In genomic region chr18:32470713-32471633, GRCh38 we compare ENCODE assay signal across 1 cellular context.
TF ChIP-seq lines count a peak whose summit lies in the region.

GAREM1 (minus strand) TSS chr18:32470882; CDS start chr18:32470428, 454 bp downstream.

TF ChIP-seq in HepG2, 621 proteins besides CTCF, POLR2A, EP300 and RAD21 (continued from another document and continues in another):
- peak; percentile 59; the same call in 1 of the 2 replicates for TF ChIP-seq ARID5B (CRISPR knock-in tag; IDR thresholded peaks at IDR 0.05)
- no peak for TF ChIP-seq ZNF513 (CRISPR knock-in tag; conservative IDR thresholded peaks at IDR 0.05)
- no peak for TF ChIP-seq DR1 (CRISPR knock-in tag; IDR thresholded peaks at IDR 0.05)
- TF ChIP-seq TFDP2 (CRISPR knock-in tag; IDR thresholded peaks at IDR 0.05) = peak; percentile 54; the same call in 1 of the 2 replicates
- TF ChIP-seq ATF1 (CRISPR knock-in tag; IDR thresholded peaks at IDR 0.05) = no peak
- 0 out of 2 replicates have a peak, but pooled peaks have one; percentile 7 for TF ChIP-seq THAP11 (CRISPR knock-in tag; IDR thresholded peaks at IDR 0.05)
- peak; percentile 6; the same call in 1 of the 2 replicates for TF ChIP-seq ZNF788 (CRISPR knock-in tag; IDR thresholded peaks at IDR 0.05; ENCODE audit: borderline replicate concordance)
- peak; percentile 79 for TF ChIP-seq POLR2AphosphoS5 (IDR thresholded peaks at IDR 0.05; ENCODE audit: low read depth, low read length)
- TF ChIP-seq ZNF44 (CRISPR knock-in tag; IDR thresholded peaks at IDR 0.05) = 0 out of 2 replicates have a peak, but pooled peaks have one; percentile 44
- no peak for TF ChIP-seq ZNF382 (CRISPR knock-in tag; IDR thresholded peaks at IDR 0.05; ENCODE audit: borderline replicate concordance)
- no peak for TF ChIP-seq ARNTL (CRISPR knock-in tag; IDR thresholded peaks at IDR 0.05)
- TF ChIP-seq MTF2 (CRISPR knock-in tag; IDR thresholded peaks at IDR 0.05; ENCODE audit: borderline replicate concordance) = no peak
- TF ChIP-seq ZNF580 (CRISPR knock-in tag; IDR thresholded peaks at IDR 0.05; ENCODE audit: borderline replicate concordance, low read depth) = peak; percentile 11; the same call in 1 of the 2 replicates
- TF ChIP-seq REPIN1 (CRISPR knock-in tag; IDR thresholded peaks at IDR 0.05; ENCODE audit: borderline replicate concordance, low read depth) = no peak
- TF ChIP-seq ZNF816 (CRISPR knock-in tag; IDR thresholded peaks at IDR 0.05; ENCODE audit: borderline replicate concordance) = peak; percentile 91; the same call in 1 of the 2 replicates
- TF ChIP-seq ZFP91 (CRISPR knock-in tag; IDR thresholded peaks at IDR 0.05; ENCODE audit: borderline replicate concordance) = peak; percentile 60; the same call in 1 of the 2 replicates
- TF ChIP-seq ZNF354B (CRISPR knock-in tag; IDR thresholded peaks at IDR 0.05) = no peak
- TF ChIP-seq PLRG1 (conservative IDR thresholded peaks at IDR 0.05) = no peak
- peak; percentile 48; the same call in 1 of the 2 replicates for TF ChIP-seq ZNF761 (CRISPR knock-in tag; conservative IDR thresholded peaks at IDR 0.05)
- TF ChIP-seq ZFY (CRISPR knock-in tag; IDR thresholded peaks at IDR 0.05) = peak; percentile 55
- TF ChIP-seq ATF3 (CRISPR knock-in tag; IDR thresholded peaks at IDR 0.05) = no peak
- no peak for TF ChIP-seq HMG20B (CRISPR knock-in tag; conservative IDR thresholded peaks at IDR 0.05)
- TF ChIP-seq ZBTB14 (CRISPR knock-in tag; IDR thresholded peaks at IDR 0.05) = peak; percentile 48; the same call in 1 of the 2 replicates
- no peak for TF ChIP-seq ZBTB2 (CRISPR knock-in tag; IDR thresholded peaks at IDR 0.05; ENCODE audit: low read depth)
- TF ChIP-seq CCAR2 (optimal IDR thresholded peaks at IDR 0.05; ENCODE audit: low read depth, low read length) = no peak
- 0 out of 2 replicates have a peak, but pooled peaks have one; percentile 46 for TF ChIP-seq HIVEP1 (CRISPR knock-in tag; IDR thresholded peaks at IDR 0.05)
- TF ChIP-seq MZF1 (CRISPR knock-in tag; IDR thresholded peaks at IDR 0.05; ENCODE audit: borderline replicate concordance) = no peak
- TF ChIP-seq ZNF777 (CRISPR knock-in tag; IDR thresholded peaks at IDR 0.05) = peak; percentile 77; the same call in 1 of the 2 replicates
- peak; percentile 61; the same call in 1 of the 2 replicates for TF ChIP-seq KDM5B (CRISPR knock-in tag; IDR thresholded peaks at IDR 0.05; ENCODE audit: borderline replicate concordance)
- TF ChIP-seq HNRNPL (IDR thresholded peaks at IDR 0.05; ENCODE audit: low read depth, low read length) = no peak
- TF ChIP-seq PRDM15 (CRISPR knock-in tag; IDR thresholded peaks at IDR 0.05) = no peak
- TF ChIP-seq ZNF343 (CRISPR knock-in tag; IDR thresholded peaks at IDR 0.05) = no peak
- TF ChIP-seq HOXA5 (CRISPR knock-in tag; IDR thresholded peaks at IDR 0.05) = no peak
- no peak for TF ChIP-seq ZNF460 (CRISPR knock-in tag; IDR thresholded peaks at IDR 0.05; ENCODE audit: borderline replicate concordance)
- no peak for TF ChIP-seq KLF12 (CRISPR knock-in tag; IDR thresholded peaks at IDR 0.05; ENCODE audit: borderline replicate concordance)
- TF ChIP-seq AGO2 (optimal IDR thresholded peaks at IDR 0.05; ENCODE audit: low read depth, low read length) = no peak
- peak; percentile 77 for TF ChIP-seq ZNF687 (CRISPR knock-in tag; IDR thresholded peaks at IDR 0.05)
- peak; percentile 0; the same call in 1 of the 2 replicates for TF ChIP-seq ETV6 (CRISPR knock-in tag; conservative IDR thresholded peaks at IDR 0.05)
- peak; percentile 62; the same call in 1 of the 2 replicates for TF ChIP-seq ZNF564 (CRISPR knock-in tag; IDR thresholded peaks at IDR 0.05)
- no peak for TF ChIP-seq NRL (CRISPR knock-in tag; IDR thresholded peaks at IDR 0.05; ENCODE audit: borderline replicate concordance)
- TF ChIP-seq FOXC1 (CRISPR knock-in tag; IDR thresholded peaks at IDR 0.05; ENCODE audit: borderline replicate concordance) = 0 out of 2 replicates have a peak, but pooled peaks have one; percentile 17
- TF ChIP-seq ZNF709 (CRISPR knock-in tag; IDR thresholded peaks at IDR 0.05) = no peak
